28 cellular contexts compared by ENCODE assay signal in genomic region chr13:39887424-39887823, GRCh38.
DNase-seq lines count a peak whose midpoint lies in the region; ATAC-seq and TF ChIP-seq lines count a peak whose summit lies in the region.
"Had no signal": no experiment of that assay in that cellular context is flagged by ENCODE, and none has a peak within 500 bp of the region (broad histone marks: within the 10 kb centered on the region; RNA-seq: fewer than 3 reads in every experiment).

No MANE protein-coding gene starts in this region.

- no peak overlapping the region for H3K4me3 ChIP-seq in AG09309 (ENCODE audit: control insufficient read depth, low read depth, low read length)
- H3K4me3 ChIP-seq in esophagus muscularis mucosa = no peak overlapping the region
- H3K4me3 ChIP-seq in fibroblast of villous mesenchyme (ENCODE audit: low read depth, low read length) = no peak overlapping the region
- H3K4me3 ChIP-seq: SK-N-MC had no signal

- H3K9me3 Mint-ChIP-seq in glutamatergic neuron (ENCODE audit: unreplicated experiment) = peaks cover 8% of the 10 kb centered on the region
- peaks cover 0 to 9% of the 10 kb centered on the region in 2 donors for H3K9me3 Mint-ChIP-seq in effector memory CD8-positive, alpha-beta T cell

- TF ChIP-seq CTCF in AG09309 (IDR thresholded peaks at IDR 0.05; ENCODE audit: control insufficient read depth, insufficient read depth, low read depth, low read length, missing control alignments) = no peak
- TF ChIP-seq CTCF in esophagus muscularis mucosa (IDR thresholded peaks at IDR 0.05) = no peak
- no peak for TF ChIP-seq CTCF in fibroblast of villous mesenchyme (IDR thresholded peaks at IDR 0.05; ENCODE audit: insufficient read depth, low read depth, low read length)
- no peak for TF ChIP-seq CTCF in glutamatergic neuron (IDR thresholded peaks at IDR 0.05; ENCODE audit: partially characterized antibody, unreplicated experiment)

- peak; percentile 24 for DNase-seq in AG09309 (ENCODE audit: low read depth)
- peak; percentile 55 for DNase-seq in M059J (ENCODE audit: low read depth)
- DNase-seq in esophagus muscularis mucosa (ENCODE audit: extremely low spot score) = no peak
- DNase-seq in fibroblast of villous mesenchyme (ENCODE audit: low read depth) = peak; percentile 83
- DNase-seq in glutamatergic neuron = no peak
- DNase-seq in effector memory CD8-positive, alpha-beta T cell = no peak
- DNase-seq: 8988T; ACHN; AML-193; C1 segment of cervical spinal cord; CD4-positive, alpha-beta memory T cell; COR-L47; DMS53; GOT3; HCEC 1CT; NCI-H1092 treated with DMSO at 0.1 percent for 48 hours; NCI-H1436; NCI-H187 treated with DMSO at 0.1 percent for 48 hours; NCI-H2107; NCI-H524; NCI-H774; SIG-M5 had no signal

- no peak for TF ChIP-seq EP300 in esophagus muscularis mucosa (IDR thresholded peaks at IDR 0.05)

- H3K4me3 Mint-ChIP-seq in glutamatergic neuron (ENCODE audit: unreplicated experiment) = no peak overlapping the region
- no peak overlapping the region for H3K4me3 Mint-ChIP-seq in effector memory CD8-positive, alpha-beta T cell
- H3K4me3 Mint-ChIP-seq: CD4-positive, alpha-beta memory T cell; IgD-negative memory B cell had no signal

- no peak for TF ChIP-seq POLR2A in esophagus muscularis mucosa (IDR thresholded peaks at IDR 0.05; ENCODE audit: low read depth)

- no peaks in the 10 kb centered on the region for H3K27me3 ChIP-seq in esophagus muscularis mucosa

- peak overlapping the region; percentile 24 to 50 (median 42) for H3K27ac ChIP-seq in esophagus muscularis mucosa (replicated peaks in 1 of 4)
- H3K27ac ChIP-seq: HL-60, KMS-11, SK-N-MC had no signal

- peaks cover 14% of the 10 kb centered on the region for H3K36me3 Mint-ChIP-seq in glutamatergic neuron (ENCODE audit: unreplicated experiment)
- no peaks in the 10 kb centered on the region for H3K36me3 Mint-ChIP-seq in effector memory CD8-positive, alpha-beta T cell (ENCODE audit: insufficient read depth)
- H3K36me3 Mint-ChIP-seq: IgD-negative memory B cell had no signal

- ATAC-seq in HG02870 (IDR thresholded peaks at IDR 0.05; ENCODE audit: unreplicated experiment) = no peak
- no peak for ATAC-seq in GM19328 (IDR thresholded peaks at IDR 0.05; ENCODE audit: unreplicated experiment)
- no peak for ATAC-seq in effector memory CD8-positive, alpha-beta T cell (replicated peaks)

- WGBS in esophagus muscularis mucosa = 35% methylated on average over 2 of the region's 2 CpGs

- no peaks in the 10 kb centered on the region for H3K36me3 ChIP-seq in esophagus muscularis mucosa

- peaks cover 17 to 49% (median 42%) of the 10 kb centered on the region in 4 donors for H3K4me1 ChIP-seq in esophagus muscularis mucosa

- H3K27ac Mint-ChIP-seq in glutamatergic neuron (ENCODE audit: unreplicated experiment) = no peak overlapping the region
- no peak overlapping the region for H3K27ac Mint-ChIP-seq in effector memory CD8-positive, alpha-beta T cell
- H3K27ac Mint-ChIP-seq: CD4-positive, alpha-beta memory T cell; IgD-negative memory B cell had no signal

- intact Hi-C loops in esophagus muscularis mucosa (cut with DNase I) = no loop called here

- peaks cover 0 to 14% (median 10%) of the 10 kb centered on the region in 4 donors for H3K9me3 ChIP-seq in esophagus muscularis mucosa

- H3K4me1 Mint-ChIP-seq in glutamatergic neuron (ENCODE audit: low read depth, unreplicated experiment) = no peaks in the 10 kb centered on the region
- H3K4me1 Mint-ChIP-seq in effector memory CD8-positive, alpha-beta T cell (ENCODE audit: low read depth in 2 of 2) = no peaks in the 10 kb centered on the region
- H3K4me1 Mint-ChIP-seq: IgD-negative memory B cell had no signal

- no peaks in the 10 kb centered on the region for H3K27me3 Mint-ChIP-seq in glutamatergic neuron (ENCODE audit: unreplicated experiment)
- peaks cover 9 to 16% of the 10 kb centered on the region in 2 donors for H3K27me3 Mint-ChIP-seq in effector memory CD8-positive, alpha-beta T cell
- H3K27me3 Mint-ChIP-seq: CD4-positive, alpha-beta memory T cell had no signal

Comparison
In these comparisons a context has a peak if more than half of its experiments do, and no peak if none do; other contexts are left out.
1. DNase-seq: peak in AG09309 (single experiment), M059J (single experiment) and fibroblast of villous mesenchyme (single experiment); none in esophagus muscularis mucosa (single experiment), glutamatergic neuron (single experiment) and effector memory CD8-positive, alpha-beta T cell (0 of 3).